1 cellular context compared by ENCODE assay signal in genomic region chr12:109968032-109968420, GRCh38.
TF ChIP-seq lines count a peak whose summit lies in the region.

No MANE protein-coding gene starts in this region.

TF ChIP-seq in GM12878, 131 proteins besides CTCF, POLR2A, EP300 and RAD21:
- no peak for TF ChIP-seq RELA (IDR thresholded peaks at IDR 0.05; ENCODE audit: borderline replicate concordance, partially characterized antibody)
- no peak for TF ChIP-seq IKZF1 (conservative IDR thresholded peaks at IDR 0.05)
- no peak for TF ChIP-seq ETV6 (conservative IDR thresholded peaks at IDR 0.05 in 1 of 2, IDR thresholded peaks at IDR 0.05 in 1 of 2; ENCODE audit: borderline replicate concordance in 1 of 2, low read depth in 1 of 2)
- no peak for TF ChIP-seq SRF (IDR thresholded peaks at IDR 0.05; ENCODE audit: low read depth in 2 of 2, low read length in 2 of 2)
- TF ChIP-seq NRF1 (conservative IDR thresholded peaks at IDR 0.05; ENCODE audit: low read depth, low read length), result no peak
- TF ChIP-seq YBX1 (IDR thresholded peaks at IDR 0.05), result no peak
- no peak for TF ChIP-seq CEBPZ (IDR thresholded peaks at IDR 0.05; ENCODE audit: low read depth, low read length)
- TF ChIP-seq HDAC2 (IDR thresholded peaks at IDR 0.05), result no peak
- TF ChIP-seq IRF5 (IDR thresholded peaks at IDR 0.05; ENCODE audit: borderline replicate concordance), result no peak
- TF ChIP-seq SIX5 (IDR thresholded peaks at IDR 0.05; ENCODE audit: low read depth, low read length, severe bottlenecking), result no peak
